In the genomic region with DNA sequence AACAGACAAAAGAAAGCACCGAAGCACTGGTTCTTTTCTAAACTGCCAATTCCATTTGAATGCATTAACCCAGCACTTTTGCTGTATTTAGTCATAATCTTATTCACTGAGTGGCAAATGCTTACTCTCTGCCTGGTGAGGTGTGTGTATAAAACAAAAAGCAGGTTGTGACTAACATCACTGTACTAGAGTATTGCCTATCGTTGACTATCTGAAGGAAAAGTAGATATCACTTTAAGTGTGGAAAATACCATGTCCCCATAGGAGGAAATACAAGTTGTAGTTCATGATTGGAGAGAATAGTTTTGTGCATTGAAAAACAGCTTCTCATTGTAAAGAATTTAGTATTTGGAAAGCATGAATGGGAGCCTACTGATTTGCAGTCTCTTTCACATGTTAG, we compare ENCODE assay signal across 11 cellular contexts. TPM values are rescaled to one million over a fixed set of nuclear protein-coding genes. Genes with fewer than 3 reads are reported as not detected.
DNase-seq lines count a peak whose midpoint lies in the region; FAIRE-seq and TF ChIP-seq lines count a peak whose summit lies in the region.
"Had no signal": no experiment of that assay in that cellular context is flagged by ENCODE, and none has a peak within 500 bp of the region (broad histone marks: within the 10 kb centered on the region; RNA-seq: fewer than 3 reads in every experiment).

No MANE protein-coding gene starts in this region.

- peaks cover 80% of the 10 kb centered on the region for H3K79me2 ChIP-seq in astrocyte (ENCODE audit: insufficient read depth, low read length)

- DNase-seq in HFFc6 (no peak), astrocyte (ENCODE audit: low read depth) (no peak), glomerular visceral epithelial cell (ENCODE audit: extremely low spot score) (peak; percentile 35), RPMI8226 (no peak), GM13976 (ENCODE audit: low spot score) (no peak), kidney glomerular epithelial cell (lab: John Stamatoyannopoulos, UW) (no peak), NCI-H2081 (lab: John Stamatoyannopoulos, UW) (no peak)
- DNase-seq: DMS79 treated with DMSO at 0.1 percent for 48 hours; NCI-H1048; stimulated activated naive CD4-positive, alpha-beta T cell treated with Interleukin-2 at 50 U/mL for 16 hours had no signal

- H3K9ac ChIP-seq in astrocyte (ENCODE audit: low read length), result peak overlapping the region; percentile 97
- peak overlapping the region; percentile 98 for H3K9ac ChIP-seq in skeletal muscle satellite cell (ENCODE audit: low read depth, low read length)

- in situ Hi-C loops in GM13976 (cut with MboI; ENCODE audit: low sequenced_read_pairs, unreplicated experiment), result no loop called here

- peaks cover 26% of the 10 kb centered on the region for H3K36me3 ChIP-seq in astrocyte (ENCODE audit: insufficient read depth, low read length)
- peaks cover 28% of the 10 kb centered on the region for H3K36me3 ChIP-seq in skeletal muscle satellite cell (ENCODE audit: insufficient read depth, low read length)

- FAIRE-seq in astrocyte (lab: Jason Lieb, UNC), result no peak

- TF ChIP-seq CTCF in HFFc6 (IDR thresholded peaks at IDR 0.05), result no peak
- no peak for TF ChIP-seq CTCF in astrocyte (IDR thresholded peaks at IDR 0.05; ENCODE audit: insufficient read depth, low read depth, low read length)
- TF ChIP-seq CTCF in GM13976 (IDR thresholded peaks at IDR 0.05; ENCODE audit: borderline replicate concordance, control extremely low read depth, extremely low read depth, insufficient read depth, missing control alignments), result no peak

- H3K27me3 ChIP-seq in astrocyte (ENCODE audit: insufficient read depth, low read length), result no peaks in the 10 kb centered on the region
- no peaks in the 10 kb centered on the region for H3K27me3 ChIP-seq in skeletal muscle satellite cell (ENCODE audit: control insufficient read depth, insufficient read depth, low read length)

- H3K4me3 Mint-ChIP-seq in HFFc6, result peak overlapping the region; percentile 95
- H3K4me3 Mint-ChIP-seq in astrocyte (ENCODE audit: unreplicated experiment), result peak overlapping the region; percentile 84

- H3K4me3 ChIP-seq in astrocyte (ENCODE audit: insufficient read depth, low read depth, low read length), result peak overlapping the region; percentile 99
- H3K4me3 ChIP-seq in skeletal muscle satellite cell (ENCODE audit: low read length), result peak overlapping the region; percentile 63

- no peaks in the 10 kb centered on the region for H3K9me3 Mint-ChIP-seq in HFFc6
- no peaks in the 10 kb centered on the region for H3K9me3 Mint-ChIP-seq in astrocyte (ENCODE audit: unreplicated experiment)

- H3K4me1 Mint-ChIP-seq in HFFc6 (ENCODE audit: low read depth) (peaks cover 69% of the 10 kb centered on the region), astrocyte (ENCODE audit: low read depth, unreplicated experiment) (peaks cover 36% of the 10 kb centered on the region)

- H4K20me1 ChIP-seq in astrocyte (ENCODE audit: insufficient read depth, low read length), result peaks cover 54% of the 10 kb centered on the region

- H3K9me3 ChIP-seq in astrocyte (ENCODE audit: insufficient read depth, low read depth, low read length) (no peaks in the 10 kb centered on the region), skeletal muscle satellite cell (replicated peaks; ENCODE audit: low read length) (no peaks in the 10 kb centered on the region)

- no peak overlapping the region for H2AFZ ChIP-seq in astrocyte (ENCODE audit: low read depth, low read length)

- H3K4me2 ChIP-seq in astrocyte (ENCODE audit: low read length), result peak overlapping the region; percentile 96
- peak overlapping the region; percentile 83 for H3K4me2 ChIP-seq in skeletal muscle satellite cell (ENCODE audit: low read length)

- H3K27ac ChIP-seq in astrocyte (ENCODE audit: low read depth, low read length), result peak overlapping the region; percentile 28

- H3K27me3 Mint-ChIP-seq in HFFc6 (ENCODE audit: insufficient read depth) (no peaks in the 10 kb centered on the region), astrocyte (ENCODE audit: low read depth, unreplicated experiment) (no peaks in the 10 kb centered on the region)

- peak overlapping the region; percentile 84 for H3K27ac Mint-ChIP-seq in HFFc6
- H3K27ac Mint-ChIP-seq in astrocyte (ENCODE audit: unreplicated experiment), result no peak overlapping the region

- H3K36me3 Mint-ChIP-seq in HFFc6 (ENCODE audit: low read depth) (peaks cover 32% of the 10 kb centered on the region), astrocyte (ENCODE audit: low read depth, unreplicated experiment) (peaks cover 5% of the 10 kb centered on the region)

- peaks cover 23% of the 10 kb centered on the region for H3K4me1 ChIP-seq in astrocyte (ENCODE audit: insufficient read depth, low read length)
- peaks cover 47% of the 10 kb centered on the region for H3K4me1 ChIP-seq in skeletal muscle satellite cell (ENCODE audit: control insufficient read depth, insufficient read depth, low read length)

RNA-seq across cellular contexts. Expression of gene PDLIM5, which starts 2.7 kb away (rescaled TPM):
- 100 to 1,000 TPM; 152 to 240 (median 171) TPM for total RNA-seq in HFFc6 (2021; fragmentation: NEBNext Ultra II Directional; extraction: Animal tissue kit (Norgen Biotek cat#: 25700))
- 174 and 181 TPM in 2 replicates for total RNA-seq in astrocyte
- 83.4 and 123 TPM in 2 replicates for total RNA-seq in skeletal muscle satellite cell (2012; rRNA removed)
